19 cellular contexts compared by ENCODE assay signal in the genomic region with DNA sequence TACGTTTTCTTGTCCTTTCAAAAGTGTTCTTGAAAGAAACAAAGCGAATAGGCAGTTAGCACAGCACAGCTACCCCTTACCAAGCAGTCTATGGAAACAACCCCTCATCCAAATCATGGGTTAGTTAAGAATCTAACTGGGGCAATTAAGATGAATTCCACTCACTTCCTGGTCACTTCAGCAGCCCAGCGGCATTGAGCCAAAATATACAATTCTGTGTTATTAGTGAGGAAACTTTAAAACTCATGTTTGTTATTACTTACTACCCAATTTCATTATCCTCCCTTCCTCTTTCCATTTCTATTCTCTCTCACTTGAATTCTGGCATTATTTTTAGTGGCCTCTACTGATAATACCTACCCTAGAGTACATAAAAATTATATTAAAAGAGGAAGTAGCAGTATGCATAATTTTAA.
A peak's percentile ranks its signal among the peaks of the same experiment; 100 is the strongest.
DNase-seq lines count a peak whose midpoint lies in the region; ATAC-seq and TF ChIP-seq lines count a peak whose summit lies in the region.
"Had no signal": no experiment of that assay in that cellular context is flagged by ENCODE, and none has a peak within 500 bp of the region (broad histone marks: within the 10 kb centered on the region; RNA-seq: fewer than 3 reads in every experiment).

No MANE protein-coding gene starts in this region.

- H2AFZ ChIP-seq in mesenchymal stem cell (ENCODE audit: low read depth, low read length), result no peak overlapping the region

- peaks cover 36% of the 10 kb centered on the region for H3K4me1 Mint-ChIP-seq in chondrocyte (ENCODE audit: low read depth)
- peaks cover 20% of the 10 kb centered on the region for H3K4me1 Mint-ChIP-seq in type B pancreatic cell (ENCODE audit: unreplicated experiment)
- no peaks in the 10 kb centered on the region for H3K4me1 Mint-ChIP-seq in activated T-cell treated with anti-CD3 and anti-CD28 coated beads, Interleukin-2, amount 50 U/mL, for 4 hours (ENCODE audit: low read depth)
- H3K4me1 Mint-ChIP-seq: activated CD4-positive, alpha-beta T cell treated with anti-CD3 and anti-CD28 coated beads for 36 hours had no signal

- H3K9me3 ChIP-seq in SK-N-MC (ENCODE audit: low read depth, low read length), result no peaks in the 10 kb centered on the region
- H3K9me3 ChIP-seq in mesenchymal stem cell (ENCODE audit: control insufficient read depth, low read length), result peaks cover 4% of the 10 kb centered on the region
- H3K9me3 ChIP-seq: SJSA1, testis had no signal

- H3K4me3 Mint-ChIP-seq in chondrocyte (ENCODE audit: unreplicated experiment), result no peak overlapping the region
- H3K4me3 Mint-ChIP-seq in type B pancreatic cell, result no peak overlapping the region
- H3K4me3 Mint-ChIP-seq in activated T-cell treated with anti-CD3 and anti-CD28 coated beads, Interleukin-2, amount 50 U/mL, for 4 hours, result no peak overlapping the region
- H3K4me3 Mint-ChIP-seq: activated CD4-positive, alpha-beta T cell treated with anti-CD3 and anti-CD28 coated beads for 36 hours; HFFc6 had no signal

- peak overlapping the region; percentile 16 for H3K4me2 ChIP-seq in mesenchymal stem cell (ENCODE audit: low read length, poor library complexity, severe bottlenecking)

- H3K4me1 ChIP-seq in mesenchymal stem cell (ENCODE audit: control insufficient read depth, insufficient read depth, low read depth, low read length), result peaks cover 5% of the 10 kb centered on the region
- H3K4me1 ChIP-seq: testis had no signal

- H3K27ac ChIP-seq in SK-N-MC (peak overlapping the region; percentile 91), mesenchymal stem cell (ENCODE audit: low read length, poor library complexity, severe bottlenecking) (peak overlapping the region; percentile 70)
- H3K27ac ChIP-seq: SJSA1, testis had no signal

- H3K4me3 ChIP-seq in SK-N-MC, result peak overlapping the region; percentile 42
- H3K4me3 ChIP-seq in mesenchymal stem cell (ENCODE audit: insufficient read depth in 1 of 2, low read depth in 1 of 2, low read length in 2 of 2), result no peak overlapping the region
- H3K4me3 ChIP-seq: SJSA1, testis had no signal

- H3K27me3 Mint-ChIP-seq in chondrocyte (ENCODE audit: low read depth) (no peaks in the 10 kb centered on the region), type B pancreatic cell (no peaks in the 10 kb centered on the region)
- no peaks in the 10 kb centered on the region for H3K27me3 Mint-ChIP-seq in activated T-cell treated with anti-CD3 and anti-CD28 coated beads, Interleukin-2, amount 50 U/mL, for 4 hours (ENCODE audit: low read depth)
- H3K27me3 Mint-ChIP-seq: activated CD4-positive, alpha-beta T cell treated with anti-CD3 and anti-CD28 coated beads for 36 hours had no signal

- no peak overlapping the region for H3K4ac ChIP-seq in mesenchymal stem cell (ENCODE audit: low read depth in 1 of 2, low read length in 2 of 2)

- H3K18ac ChIP-seq in mesenchymal stem cell (ENCODE audit: low read depth in 1 of 2, low read length in 2 of 2), result peak overlapping the region in 1 of 2 experiments; percentile 21

- peaks cover 4% of the 10 kb centered on the region for H3K79me1 ChIP-seq in mesenchymal stem cell (replicated peaks; ENCODE audit: low read length, poor library complexity, severe bottlenecking)

- H2BK12ac ChIP-seq in mesenchymal stem cell (ENCODE audit: low read length in 2 of 2), result no peak overlapping the region

- peak overlapping the region; percentile 45 for H3K27ac Mint-ChIP-seq in chondrocyte (ENCODE audit: unreplicated experiment)
- peak overlapping the region; percentile 2 for H3K27ac Mint-ChIP-seq in type B pancreatic cell
- H3K27ac Mint-ChIP-seq: activated CD4-positive, alpha-beta T cell treated with anti-CD3 and anti-CD28 coated beads for 36 hours; HFFc6 had no signal

- H3K36me3 ChIP-seq in SK-N-MC (ENCODE audit: insufficient read depth, low read length) (peaks cover 44% of the 10 kb centered on the region), mesenchymal stem cell (ENCODE audit: control insufficient read depth in 1 of 2, insufficient read depth in 2 of 2, low read depth in 1 of 2, low read length in 2 of 2) (peaks cover 5 to 47% of the 10 kb centered on the region in 2 experiments)

- H4K91ac ChIP-seq in mesenchymal stem cell (ENCODE audit: low read length), result no peak overlapping the region

- H3K36me3 Mint-ChIP-seq in chondrocyte (ENCODE audit: low read depth) (peaks cover 7% of the 10 kb centered on the region), type B pancreatic cell (peaks cover 67% of the 10 kb centered on the region)
- peaks cover 52% of the 10 kb centered on the region for H3K36me3 Mint-ChIP-seq in activated T-cell treated with anti-CD3 and anti-CD28 coated beads, Interleukin-2, amount 50 U/mL, for 4 hours (ENCODE audit: insufficient read depth)

- H2BK120ac ChIP-seq in mesenchymal stem cell (ENCODE audit: low read depth, low read length), result no peak overlapping the region

- no peak overlapping the region for H2AK5ac ChIP-seq in mesenchymal stem cell (ENCODE audit: low read length, severe bottlenecking)

- H4K8ac ChIP-seq in mesenchymal stem cell (ENCODE audit: low read length), result no peak overlapping the region

- H3K14ac ChIP-seq in mesenchymal stem cell (ENCODE audit: low read length in 2 of 2), result no peak overlapping the region

- no CpG with 5 or more reads among the region's 3 CpGs for WGBS in mesenchymal stem cell

- no peaks in the 10 kb centered on the region for H3K27me3 ChIP-seq in mesenchymal stem cell (ENCODE audit: control insufficient read depth in 1 of 2, insufficient read depth in 1 of 2, low read length in 2 of 2)
- H3K27me3 ChIP-seq: SJSA1, testis had no signal

- no peak overlapping the region for H3K23ac ChIP-seq in mesenchymal stem cell (ENCODE audit: low read length in 2 of 2)

- TF ChIP-seq CTCF in chondrocyte (IDR thresholded peaks at IDR 0.05), result no peak
- TF ChIP-seq CTCF in type B pancreatic cell (conservative IDR thresholded peaks at IDR 0.05), result no peak

- no peak overlapping the region for H2BK15ac ChIP-seq in mesenchymal stem cell (ENCODE audit: low read depth, poor library complexity, severe bottlenecking)

- DNase-seq in SK-N-MC (ENCODE audit: low read depth, low spot score) (no peak), chondrocyte (ENCODE audit: low spot score) (no peak), mesenchymal stem cell (peak; percentile 4), type B pancreatic cell (ENCODE audit: extremely low spot score, unreplicated experiment) (no peak)
- DNase-seq in activated T-cell treated with anti-CD3 and anti-CD28 coated beads, Interleukin-2, amount 50 U/mL, for 4 hours, result no peak
- DNase-seq: activated CD4-positive, alpha-beta T cell treated with anti-CD3 and anti-CD28 coated beads for 36 hours; activated effector memory CD4-positive, alpha-beta T cell treated with anti-CD3 and anti-CD28 coated beads, Interleukin-2, amount 50 U/mL, for 16 hours; amniotic stem cell; Calu3; HFFc6; NCI-H1436 treated with DMSO at 0.1 percent for 48 hours; NCI-H2171 treated with DMSO at 0.1 percent for 48 hours; NCI-H774; stimulated activated CD4-positive, alpha-beta T cell treated with anti-CD3 and anti-CD28 coated beads, Interleukin-4, amount 100 ng/mL, for 24 hours; T-helper 9 cell had no signal

- H3K9ac ChIP-seq in SK-N-MC (ENCODE audit: insufficient read length) (peak overlapping the region; percentile 48), mesenchymal stem cell (ENCODE audit: low read length) (no peak overlapping the region)

- H3K9me3 Mint-ChIP-seq in chondrocyte (ENCODE audit: low read depth), result peaks cover 12% of the 10 kb centered on the region
- peaks cover 14% of the 10 kb centered on the region for H3K9me3 Mint-ChIP-seq in type B pancreatic cell
- H3K9me3 Mint-ChIP-seq in activated T-cell treated with anti-CD3 and anti-CD28 coated beads, Interleukin-2, amount 50 U/mL, for 4 hours, result peaks cover 8% of the 10 kb centered on the region
- H3K9me3 Mint-ChIP-seq: HFFc6 had no signal

- no peak for ATAC-seq in GM18502 (IDR thresholded peaks at IDR 0.05; ENCODE audit: poor library complexity, unreplicated experiment)
- no peak for ATAC-seq in HG02938 (IDR thresholded peaks at IDR 0.05; ENCODE audit: unreplicated experiment)
- no peak for ATAC-seq in activated T-cell treated with anti-CD3 and anti-CD28 coated beads, Interleukin-2, amount 50 U/mL, for 4 hours
- ATAC-seq: activated CD4-positive, alpha-beta T cell treated with anti-CD3 and anti-CD28 coated beads for 36 hours had no signal

- no peak overlapping the region for H2BK5ac ChIP-seq in mesenchymal stem cell (ENCODE audit: low read depth, low read length, poor library complexity, severe bottlenecking)
